Comparison of ENCODE assay signal across 8 cellular contexts in genomic region chr6:1611322-1611571, GRCh38. TPM values are rescaled to one million over a fixed set of nuclear protein-coding genes. Genes with fewer than 3 reads are reported as not detected.
DNase-seq lines count a peak whose midpoint lies in the region; ATAC-seq, FAIRE-seq and TF ChIP-seq lines count a peak whose summit lies in the region.

No MANE protein-coding gene starts in this region.

- peaks cover 6% of the 10 kb centered on the region for H3K36me3 Mint-ChIP-seq in CD4-positive, alpha-beta T cell (ENCODE audit: low read depth)

- H3K36me3 ChIP-seq in colonic mucosa = no peaks in the 10 kb centered on the region
- no peaks in the 10 kb centered on the region for H3K36me3 ChIP-seq in pancreas

- POLR2A ChIA-PET in CD4-positive, alpha-beta T cell (lab: Charles Lee) = interaction anchor here (1.8 kb wide), 1 partner anchor 88 kb away, joined by 5 read pairs; no protein-coding TSS in a partner anchor

- intact Hi-C loops in colonic mucosa (cut with DNase I) = no loop called here
- intact Hi-C loops in pancreas (cut with DNase I) = no loop called here
- intact Hi-C loops in CD4-positive, alpha-beta T cell (cut with DNase I, micrococcal nuclease) = no loop called here

- TF ChIP-seq CTCF in colonic mucosa (IDR thresholded peaks at IDR 0.05) (no peak), pancreas (IDR thresholded peaks at IDR 0.05) (no peak)
- TF ChIP-seq CTCF in CD4-positive, alpha-beta T cell (IDR thresholded peaks at IDR 0.05) = no peak

- H3K4me3 ChIP-seq in colonic mucosa (peak overlapping the region; percentile 28), pancreas (peak overlapping the region; percentile 23 to 67 (median 45))

- H3K27ac ChIP-seq in colonic mucosa (no peak overlapping the region), pancreas (peak overlapping the region in 1 of 4 donors; percentile 91)
- H3K27ac ChIP-seq in CD4-positive, alpha-beta T cell (ENCODE audit: low read depth, low read length) = no peak overlapping the region

- H3K27me3 ChIP-seq in colonic mucosa = peaks cover 77% of the 10 kb centered on the region
- peaks cover 7 to 28% (median 9%) of the 10 kb centered on the region in 4 donors for H3K27me3 ChIP-seq in pancreas
- peaks cover 79% of the 10 kb centered on the region for H3K27me3 ChIP-seq in CD4-positive, alpha-beta T cell (ENCODE audit: control insufficient read depth, insufficient read depth, low read length)

- H3K27me3 Mint-ChIP-seq in CD4-positive, alpha-beta T cell = peaks cover 69% of the 10 kb centered on the region

- H3K4me1 ChIP-seq in colonic mucosa (peaks cover 18% of the 10 kb centered on the region), pancreas (peaks cover 0 to 12% (median 8%) of the 10 kb centered on the region in 3 donors)

- no peak overlapping the region for H3K27ac Mint-ChIP-seq in CD4-positive, alpha-beta T cell

- H3K9me3 ChIP-seq in colonic mucosa = no peaks in the 10 kb centered on the region
- H3K9me3 ChIP-seq in pancreas = no peaks in the 10 kb centered on the region
- H3K9me3 ChIP-seq in CD4-positive, alpha-beta T cell (ENCODE audit: control insufficient read depth, low read length) = no peaks in the 10 kb centered on the region

- CTCF ChIA-PET in CD4-positive, alpha-beta T cell (lab: Charles Lee) = interaction anchor here (0.9 to 1.1 kb wide), 2 partner anchors 15 to 88 kb away, joined by 3 read pairs; no protein-coding TSS in a partner anchor

- H3K9ac ChIP-seq in colonic mucosa (ENCODE audit: low read depth in 2 of 2, low read length in 2 of 2) = no peak overlapping the region

- no peak for FAIRE-seq in pancreas (lab: Jason Lieb, UNC)

- peak; percentile 43 for DNase-seq in COR-L47 (lab: John Stamatoyannopoulos, UW)
- DNase-seq in HuH-7.5 (ENCODE audit: low spot score) = peak; percentile 83
- no peak for DNase-seq in colonic mucosa
- DNase-seq in pancreas = peak in 1 of 6 donors; percentile 80
- no peak for DNase-seq in amygdala (lab: John Stamatoyannopoulos, UW)
- no peak for DNase-seq in NCI-H774 (lab: John Stamatoyannopoulos, UW)
- no peak for DNase-seq in cortex of kidney (lab: John Stamatoyannopoulos, UW)
- DNase-seq in CD4-positive, alpha-beta T cell = no peak

- 0 to 2% methylated on average over 1 to 38 of the region's 38 CpGs for WGBS in pancreas, 2 donors

- no peak overlapping the region for H3K4me3 Mint-ChIP-seq in CD4-positive, alpha-beta T cell

- peaks cover 51% of the 10 kb centered on the region for H3K4me1 Mint-ChIP-seq in CD4-positive, alpha-beta T cell (ENCODE audit: low read depth)

- H3K9me3 Mint-ChIP-seq in CD4-positive, alpha-beta T cell = no peaks in the 10 kb centered on the region

- ATAC-seq in pancreas = peak in 2 of 4 donors; percentile 7 to 38
- ATAC-seq in CD4-positive, alpha-beta T cell (ENCODE audit: poor library complexity) = no peak

RNA-seq across cellular contexts. Expression of gene FOXC1, which starts 1.5 kb away (rescaled TPM):
- total RNA-seq in colonic mucosa (1 to 10 TPM in 1 of 2 donors, under 1 TPM in 1; 0.69 to 1.5 TPM), pancreas (1 to 10 TPM; 2.4 to 4.0 (median 2.6) TPM)
- polyA plus RNA-seq in pancreas = 1 to 10 TPM in 1 of 2 donors, under 1 TPM in 1; 0.99 to 1.6 TPM
- total RNA-seq in CD4-positive, alpha-beta T cell = not detected

Comparison
In these comparisons a context has a peak if more than half of its experiments do, and no peak if none do; other contexts are left out.
1. DNase-seq: peak in COR-L47 (single experiment) and HuH-7.5 (single experiment); none in colonic mucosa (single experiment), amygdala (0 of 56), NCI-H774 (single experiment), cortex of kidney (single experiment) and CD4-positive, alpha-beta T cell (0 of 10).